In the genomic region with DNA sequence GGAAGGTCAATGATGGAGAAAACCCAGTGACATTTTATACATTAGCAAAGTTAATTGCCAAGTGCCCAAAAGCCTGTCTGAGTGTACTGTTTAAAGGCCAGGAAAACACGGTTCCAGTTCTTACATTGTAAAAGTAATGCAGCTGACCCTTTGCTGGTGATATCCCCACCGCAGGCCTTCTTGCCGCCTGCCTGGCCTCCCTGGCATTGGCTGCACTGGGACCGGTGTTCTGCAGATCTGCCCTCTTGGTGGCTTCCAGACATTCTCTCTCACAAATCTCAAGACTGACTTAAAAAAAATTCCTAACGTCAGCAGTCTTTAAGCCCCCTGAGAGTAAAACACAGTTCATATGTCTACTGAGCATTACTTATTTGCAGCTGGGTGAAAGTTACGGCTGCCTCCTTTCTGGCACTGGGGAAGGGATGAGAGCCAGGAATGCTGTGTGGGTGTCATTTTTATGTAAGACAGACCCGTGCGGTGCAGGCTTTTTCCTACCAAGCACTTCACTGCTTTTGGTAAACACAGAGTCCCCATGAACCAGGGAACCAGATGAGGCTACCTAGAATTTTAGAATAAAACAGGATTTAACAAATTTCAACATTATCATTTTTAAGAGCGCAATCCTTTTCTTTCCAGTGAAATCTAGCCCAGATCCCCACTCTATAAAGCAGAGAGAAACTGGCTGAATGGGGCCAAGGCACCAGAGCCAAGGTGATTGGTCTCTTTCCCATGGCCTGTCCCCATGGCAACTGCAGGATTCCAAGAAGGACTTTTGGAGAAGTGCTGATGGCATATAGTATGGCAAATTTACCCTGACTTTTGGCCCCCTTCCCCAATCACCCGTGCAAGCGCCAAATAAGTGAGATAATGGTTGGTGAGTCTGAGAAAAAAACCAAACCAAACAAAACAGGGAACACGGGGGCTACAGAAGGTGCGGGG, we compare ENCODE assay signal across 19 cellular contexts.
DNase-seq lines count a peak whose midpoint lies in the region; ATAC-seq, FAIRE-seq and TF ChIP-seq lines count a peak whose summit lies in the region.
"Had no signal": no experiment of that assay in that cellular context is flagged by ENCODE, and none has a peak within 500 bp of the region (broad histone marks: within the 10 kb centered on the region; RNA-seq: fewer than 3 reads in every experiment).

No MANE protein-coding gene starts in this region.

- H2AFZ ChIP-seq in GM23248 = no peak overlapping the region
- no peak overlapping the region for H2AFZ ChIP-seq in hepatocyte

- in situ Hi-C loops in GM23248 (cut with MboI) = no loop called here

- no peaks in the 10 kb centered on the region for H4K20me1 ChIP-seq in GM23248 (ENCODE audit: insufficient read depth)
- H4K20me1 ChIP-seq in hepatocyte (ENCODE audit: insufficient read depth, poor library complexity, severe bottlenecking) = no peaks in the 10 kb centered on the region

- H3K27ac ChIP-seq in GM23248 = no peak overlapping the region
- H3K27ac ChIP-seq in hepatocyte = no peak overlapping the region
- H3K27ac ChIP-seq in rectal smooth muscle tissue (ENCODE audit: low read depth, low read length) = peak overlapping the region; percentile 48
- H3K27ac ChIP-seq: cardiac muscle cell, vagina had no signal

- H3K9me2 ChIP-seq in GM23248 (ENCODE audit: insufficient read depth) (no peaks in the 10 kb centered on the region), hepatocyte (replicated peaks; ENCODE audit: insufficient read depth) (no peaks in the 10 kb centered on the region)

- H3K4me3 ChIP-seq in GM23248 = no peak overlapping the region
- no peak overlapping the region for H3K4me3 ChIP-seq in choroid plexus epithelial cell (ENCODE audit: low read depth, low read length)
- H3K4me3 ChIP-seq in hepatocyte = no peak overlapping the region
- peak overlapping the region; percentile 18 for H3K4me3 ChIP-seq in rectal smooth muscle tissue (ENCODE audit: low read length)
- H3K4me3 ChIP-seq: cardiac muscle cell, vagina had no signal

- no peak overlapping the region for H3K4me2 ChIP-seq in GM23248 (ENCODE audit: unreplicated experiment)
- no peak overlapping the region for H3K4me2 ChIP-seq in hepatocyte

- H3K9me3 ChIP-seq in GM23248 (ENCODE audit: low read depth) (no peaks in the 10 kb centered on the region), hepatocyte (ENCODE audit: low read depth) (no peaks in the 10 kb centered on the region)
- H3K9me3 ChIP-seq: vagina had no signal

- ATAC-seq in HG02884 (IDR thresholded peaks at IDR 0.05; ENCODE audit: unreplicated experiment) = no peak
- ATAC-seq: activated naive CD4-positive, alpha-beta T cell treated with anti-CD3 and anti-CD28 coated beads, Interleukin-2, amount 50 U/mL, for 72 hours; left colon; PC-3; SK-N-SH treated with all-trans-retinoic acid at 6 μM for 48 hours had no signal

- WGBS in GM23248 (ENCODE audit: low coverage in 1 of 2, low lambda C conversion rate in 2 of 2, missing lambda C conversion rate in 2 of 2), 2 experiments = 39 to 43% methylated on average over 13 of the region's 13 CpGs
- 73% methylated on average over 13 of the region's 13 CpGs for WGBS in hepatocyte (ENCODE audit: low lambda C conversion rate, missing lambda C conversion rate)

- H3K36me3 ChIP-seq in GM23248 (ENCODE audit: low read depth) = no peaks in the 10 kb centered on the region
- H3K36me3 ChIP-seq in hepatocyte (replicated peaks; ENCODE audit: insufficient read depth, low read depth) = no peaks in the 10 kb centered on the region
- no peaks in the 10 kb centered on the region for H3K36me3 ChIP-seq in rectal smooth muscle tissue (ENCODE audit: control insufficient read depth, insufficient read depth, low read length)
- H3K36me3 ChIP-seq: cardiac muscle cell, vagina had no signal

- H3F3A ChIP-seq in GM23248 (ENCODE audit: insufficient read depth) = no peaks in the 10 kb centered on the region

- no peaks in the 10 kb centered on the region for H3K27me3 ChIP-seq in GM23248 (replicated peaks; ENCODE audit: insufficient read depth)
- no peaks in the 10 kb centered on the region for H3K27me3 ChIP-seq in hepatocyte
- H3K27me3 ChIP-seq in rectal smooth muscle tissue (ENCODE audit: control insufficient read depth, insufficient read depth, low read length) = no peaks in the 10 kb centered on the region
- H3K27me3 ChIP-seq: cardiac muscle cell, vagina had no signal

- H3K4me1 ChIP-seq in GM23248 (ENCODE audit: insufficient read depth) = peaks cover 5% of the 10 kb centered on the region
- peaks cover 7% of the 10 kb centered on the region for H3K4me1 ChIP-seq in hepatocyte (ENCODE audit: insufficient read depth)
- H3K4me1 ChIP-seq in rectal smooth muscle tissue (ENCODE audit: control insufficient read depth, insufficient read depth, low read length) = peaks cover 13% of the 10 kb centered on the region

- TF ChIP-seq CTCF in choroid plexus epithelial cell (conservative IDR thresholded peaks at IDR 0.05; ENCODE audit: low read depth, low read length) (no peak), hepatocyte (IDR thresholded peaks at IDR 0.05; ENCODE audit: poor library complexity) (no peak), D721Med (IDR thresholded peaks at IDR 0.05; ENCODE audit: insufficient read depth, missing control alignments) (no peak)

- DNase-seq in GM23248 (peak; percentile 59), choroid plexus epithelial cell (ENCODE audit: low read depth) (peak; percentile 61), hepatocyte (ENCODE audit: low spot score) (peak; percentile 35), HT-29 (ENCODE audit: low spot score) (no peak), NCI-H2227 treated with DMSO at 0.1 percent for 48 hours (lab: John Stamatoyannopoulos, UW) (no peak), D721Med (ENCODE audit: insufficient read length, low spot score) (no peak)
- DNase-seq: activated T-cell treated with anti-CD3 and anti-CD28 coated beads, Interleukin-2, amount 50 U/mL, for 24 hours; GOT3; left colon; NCI-H146; NCI-H510A treated with DMSO at 0.1 percent for 48 hours; PC-3; stimulated activated naive CD4-positive, alpha-beta T cell treated with Interleukin-2 at 50 U/mL for 16 hours had no signal

- no peaks in the 10 kb centered on the region for H3K79me2 ChIP-seq in GM23248 (ENCODE audit: insufficient read depth)
- H3K79me2 ChIP-seq in hepatocyte = no peaks in the 10 kb centered on the region

- no peak for FAIRE-seq in D721Med (lab: Jason Lieb, UNC)

- H3K9ac ChIP-seq in GM23248 (no peak overlapping the region), rectal smooth muscle tissue (ENCODE audit: low read length) (no peak overlapping the region)

Comparison
In these comparisons a context has a peak if more than half of its experiments do, and no peak if none do; other contexts are left out.
1. DNase-seq: peak in GM23248 (single experiment), choroid plexus epithelial cell (single experiment) and hepatocyte (single experiment); none in HT-29 (single experiment), NCI-H2227 treated with DMSO at 0.1 percent for 48 hours (single experiment) and D721Med (single experiment).